In genomic region chr1:26164036-26164927, GRCh38 we compare ENCODE assay signal across 1 cellular context.
TF ChIP-seq lines count a peak whose summit lies in the region.

No MANE protein-coding gene starts in this region.

TF ChIP-seq in endothelial cell of umbilical vein, 7 proteins besides CTCF, POLR2A, EP300 and RAD21:
- TF ChIP-seq, protein P1, sequence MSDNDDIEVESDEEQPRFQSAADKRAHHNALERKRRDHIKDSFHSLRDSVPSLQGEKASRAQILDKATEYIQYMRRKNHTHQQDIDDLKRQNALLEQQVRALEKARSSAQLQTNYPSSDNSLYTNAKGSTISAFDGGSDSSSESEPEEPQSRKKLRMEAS (IDR thresholded peaks at IDR 0.05; ENCODE audit: insufficient read depth, insufficient read length) = no peak
- TF ChIP-seq JUN (IDR thresholded peaks at IDR 0.05; ENCODE audit: borderline replicate concordance, insufficient read depth, insufficient read length, low read depth) = no peak
- TF ChIP-seq POLR2AphosphoS5 (IDR thresholded peaks at IDR 0.05; ENCODE audit: insufficient read depth, low read depth, low read length) = no peak
- TF ChIP-seq MYC (IDR thresholded peaks at IDR 0.05; ENCODE audit: low read depth, low read length) = no peak
- TF ChIP-seq FOS (IDR thresholded peaks at IDR 0.05; ENCODE audit: borderline replicate concordance, insufficient read depth, low read length) = no peak
- no peak for TF ChIP-seq GATA2 (IDR thresholded peaks at IDR 0.05; ENCODE audit: insufficient read depth, insufficient read length, low read depth, low read length)
- no peak for TF ChIP-seq EZH2 (IDR thresholded peaks at IDR 0.05; ENCODE audit: borderline replicate concordance, low read depth, low read length, severe bottlenecking)
